6 cellular contexts compared by ENCODE assay signal in the genomic region with DNA sequence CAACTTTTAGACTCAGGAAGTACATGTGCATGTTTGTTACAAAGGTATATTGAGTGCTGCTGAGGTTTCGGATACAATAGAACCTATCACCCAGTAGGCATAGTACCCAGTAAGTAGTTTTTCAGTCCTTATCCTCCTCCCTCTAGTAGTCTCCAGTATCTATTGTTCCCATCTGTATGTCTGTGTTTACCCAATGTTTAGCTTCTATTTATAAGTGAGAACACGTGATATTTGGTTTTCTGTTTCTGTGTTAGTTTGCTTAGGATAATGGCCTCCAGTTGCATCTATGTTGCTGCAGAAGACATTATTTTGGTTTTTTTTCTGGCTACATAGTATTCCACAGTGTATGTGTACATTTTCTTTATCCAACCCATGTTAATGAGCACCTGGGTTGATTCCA.
"Had no signal": no experiment of that assay in that cellular context is flagged by ENCODE, and none has a peak within 500 bp of the region (broad histone marks: within the 10 kb centered on the region; RNA-seq: fewer than 3 reads in every experiment).

No MANE protein-coding gene starts in this region.

- FAIRE-seq: HepG2 had no signal

- DNase-seq: GM23248, GOT3, H7, HFFc6, KG1 had no signal
